In genomic region chr1:7505094-7505838, GRCh38 we compare ENCODE assay signal across 16 cellular contexts.
DNase-seq lines count a peak whose midpoint lies in the region; ATAC-seq lines count a peak whose summit lies in the region.
"Had no signal": no experiment of that assay in that cellular context is flagged by ENCODE, and none has a peak within 500 bp of the region (broad histone marks: within the 10 kb centered on the region; RNA-seq: fewer than 3 reads in every experiment).

No MANE protein-coding gene starts in this region.

- no peaks in the 10 kb centered on the region for H3K36me3 ChIP-seq in BLaER1
- H3K36me3 ChIP-seq in BLaER1 treated with 17β-estradiol and CSF1 and Interleukin-3, amounts not matched to agents 10 nM and 100 nM, result no peaks in the 10 kb centered on the region

- H4K20me1 ChIP-seq in BLaER1, result no peaks in the 10 kb centered on the region
- peaks cover 0 to 23% (median 6%) of the 10 kb centered on the region in 11 experiments; a peak in 8 of 22 replicates for H4K20me1 ChIP-seq in BLaER1 treated with 17β-estradiol and CSF1 and Interleukin-3, amounts not matched to agents 10 nM and 100 nM

- peak overlapping the region; percentile 63 for H3K27ac ChIP-seq in BLaER1
- H3K27ac ChIP-seq in BLaER1 treated with 17β-estradiol and CSF1 and Interleukin-3, amounts not matched to agents 10 nM and 100 nM, result peak overlapping the region in 2 of 11 experiments; percentile 1 to 21; a peak in 1 of 22 replicates
- H3K27ac ChIP-seq: GM23248 had no signal

- peak overlapping the region; percentile 90 for H3K4me2 ChIP-seq in BLaER1
- H3K4me2 ChIP-seq in BLaER1 treated with 17β-estradiol and CSF1 and Interleukin-3, amounts not matched to agents 10 nM and 100 nM, result peak overlapping the region; percentile 43 to 93 (median 79)

- no peaks in the 10 kb centered on the region for H3K9me3 ChIP-seq in BLaER1
- no peaks in the 10 kb centered on the region for H3K9me3 ChIP-seq in BLaER1 treated with 17β-estradiol and CSF1 and Interleukin-3, amounts not matched to agents 10 nM and 100 nM (replicated peaks in 1 of 11)

- no peak overlapping the region for H3K4me3 ChIP-seq in BLaER1
- no peak overlapping the region for H3K4me3 ChIP-seq in BLaER1 treated with 17β-estradiol and CSF1 and Interleukin-3, amounts not matched to agents 10 nM and 100 nM
- H3K4me3 ChIP-seq: GM23248 had no signal

- no peak overlapping the region for H3K9ac ChIP-seq in BLaER1
- 0 out of 22 replicates have a peak overlapping the region, but pooled peaks of 2 of the 11 experiments have one; percentile 11 to 18 for H3K9ac ChIP-seq in BLaER1 treated with 17β-estradiol and CSF1 and Interleukin-3, amounts not matched to agents 10 nM and 100 nM
- H3K9ac ChIP-seq: GM23248 had no signal

- peaks cover 99% of the 10 kb centered on the region for H3K4me1 ChIP-seq in BLaER1
- H3K4me1 ChIP-seq in BLaER1 treated with 17β-estradiol and CSF1 and Interleukin-3, amounts not matched to agents 10 nM and 100 nM, result peaks cover 23 to 99% (median 86%) of the 10 kb centered on the region in 10 experiments

- no peaks in the 10 kb centered on the region for H3K27me3 ChIP-seq in BLaER1
- H3K27me3 ChIP-seq in BLaER1 treated with 17β-estradiol and CSF1 and Interleukin-3, amounts not matched to agents 10 nM and 100 nM, result no peaks in the 10 kb centered on the region

- ATAC-seq in HG03565 (IDR thresholded peaks at IDR 0.05; ENCODE audit: unreplicated experiment) (no peak), GM21737 (IDR thresholded peaks at IDR 0.05; ENCODE audit: unreplicated experiment) (no peak), GM21825 (IDR thresholded peaks at IDR 0.05; ENCODE audit: unreplicated experiment) (no peak)

- DNase-seq in left kidney (ENCODE audit: low read depth, low spot score), result peak; percentile 41
- DNase-seq: C1 segment of cervical spinal cord; Calu3; CD4-positive, alpha-beta memory T cell; COR-L47; DMS53; DMS79 treated with DMSO at 0.1 percent for 48 hours; GF-D8; GM23248; H7; HCEC 1CT had no signal
